1 cellular context compared by ENCODE assay signal in genomic region chr6:35678814-35679213, GRCh38.
TF ChIP-seq lines count a peak whose summit lies in the region.

No MANE protein-coding gene starts in this region.

TF ChIP-seq in SK-N-SH treated with all-trans-retinoic acid at 6 μM for 48 hours, 23 proteins besides CTCF, POLR2A, EP300 and RAD21:
- TF ChIP-seq ZFP30 (CRISPR knock-in tag; IDR thresholded peaks at IDR 0.05) (no peak), GLIS3 (CRISPR knock-in tag; IDR thresholded peaks at IDR 0.05) (no peak), ZC3H10 (CRISPR knock-in tag; IDR thresholded peaks at IDR 0.05) (no peak), ESRRG (CRISPR knock-in tag; IDR thresholded peaks at IDR 0.05) (no peak), ISL1 (CRISPR knock-in tag; IDR thresholded peaks at IDR 0.05) (no peak)
